In the genomic region with DNA sequence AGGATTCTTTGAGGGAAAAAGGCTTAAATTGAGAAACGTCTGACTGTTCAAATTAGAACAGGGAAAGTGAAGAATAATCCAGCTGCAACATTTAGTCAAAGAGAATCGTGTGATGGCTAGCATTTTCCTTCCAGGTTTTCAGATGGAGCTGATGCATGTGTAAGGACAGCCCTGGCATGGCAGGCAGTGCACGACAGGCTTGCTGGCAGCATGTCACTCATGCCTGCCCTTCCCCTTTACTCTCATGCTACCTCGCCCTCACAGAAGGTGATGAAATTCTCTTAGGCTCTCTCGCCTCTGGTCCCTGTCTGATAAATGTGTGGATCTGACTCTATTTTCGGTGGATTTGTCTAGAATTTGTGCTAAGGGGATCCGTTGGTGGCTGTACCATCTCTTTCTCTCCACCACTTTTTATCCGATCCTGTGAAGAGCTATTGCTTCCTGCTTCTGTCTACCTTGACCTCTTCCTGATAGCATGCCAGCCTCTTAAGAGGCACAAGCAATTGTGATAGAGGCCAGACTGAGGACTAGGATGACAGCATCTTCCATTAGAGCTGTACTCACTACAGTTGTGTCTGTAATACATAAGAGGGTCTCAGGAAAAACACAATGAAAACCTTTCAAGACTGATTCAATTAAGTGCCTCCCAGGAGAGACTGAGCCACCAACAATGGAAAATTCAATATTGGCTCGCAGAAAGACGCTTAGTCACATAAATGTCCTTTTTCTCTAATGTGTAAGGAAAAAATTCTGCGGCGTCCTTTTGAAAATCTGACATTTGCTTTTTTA, we compare ENCODE assay signal across 1 cellular context.
TF ChIP-seq lines count a peak whose summit lies in the region.

No MANE protein-coding gene starts in this region.

TF ChIP-seq in H1, 55 proteins besides CTCF, POLR2A, EP300 and RAD21:
- TF ChIP-seq, protein P1, sequence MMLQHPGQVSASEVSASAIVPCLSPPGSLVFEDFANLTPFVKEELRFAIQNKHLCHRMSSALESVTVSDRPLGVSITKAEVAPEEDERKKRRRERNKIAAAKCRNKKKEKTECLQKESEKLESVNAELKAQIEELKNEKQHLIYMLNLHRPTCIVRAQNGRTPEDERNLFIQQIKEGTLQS (IDR thresholded peaks at IDR 0.05; ENCODE audit: insufficient read depth, low read depth, low read length), result no peak
- TF ChIP-seq, protein P2, sequence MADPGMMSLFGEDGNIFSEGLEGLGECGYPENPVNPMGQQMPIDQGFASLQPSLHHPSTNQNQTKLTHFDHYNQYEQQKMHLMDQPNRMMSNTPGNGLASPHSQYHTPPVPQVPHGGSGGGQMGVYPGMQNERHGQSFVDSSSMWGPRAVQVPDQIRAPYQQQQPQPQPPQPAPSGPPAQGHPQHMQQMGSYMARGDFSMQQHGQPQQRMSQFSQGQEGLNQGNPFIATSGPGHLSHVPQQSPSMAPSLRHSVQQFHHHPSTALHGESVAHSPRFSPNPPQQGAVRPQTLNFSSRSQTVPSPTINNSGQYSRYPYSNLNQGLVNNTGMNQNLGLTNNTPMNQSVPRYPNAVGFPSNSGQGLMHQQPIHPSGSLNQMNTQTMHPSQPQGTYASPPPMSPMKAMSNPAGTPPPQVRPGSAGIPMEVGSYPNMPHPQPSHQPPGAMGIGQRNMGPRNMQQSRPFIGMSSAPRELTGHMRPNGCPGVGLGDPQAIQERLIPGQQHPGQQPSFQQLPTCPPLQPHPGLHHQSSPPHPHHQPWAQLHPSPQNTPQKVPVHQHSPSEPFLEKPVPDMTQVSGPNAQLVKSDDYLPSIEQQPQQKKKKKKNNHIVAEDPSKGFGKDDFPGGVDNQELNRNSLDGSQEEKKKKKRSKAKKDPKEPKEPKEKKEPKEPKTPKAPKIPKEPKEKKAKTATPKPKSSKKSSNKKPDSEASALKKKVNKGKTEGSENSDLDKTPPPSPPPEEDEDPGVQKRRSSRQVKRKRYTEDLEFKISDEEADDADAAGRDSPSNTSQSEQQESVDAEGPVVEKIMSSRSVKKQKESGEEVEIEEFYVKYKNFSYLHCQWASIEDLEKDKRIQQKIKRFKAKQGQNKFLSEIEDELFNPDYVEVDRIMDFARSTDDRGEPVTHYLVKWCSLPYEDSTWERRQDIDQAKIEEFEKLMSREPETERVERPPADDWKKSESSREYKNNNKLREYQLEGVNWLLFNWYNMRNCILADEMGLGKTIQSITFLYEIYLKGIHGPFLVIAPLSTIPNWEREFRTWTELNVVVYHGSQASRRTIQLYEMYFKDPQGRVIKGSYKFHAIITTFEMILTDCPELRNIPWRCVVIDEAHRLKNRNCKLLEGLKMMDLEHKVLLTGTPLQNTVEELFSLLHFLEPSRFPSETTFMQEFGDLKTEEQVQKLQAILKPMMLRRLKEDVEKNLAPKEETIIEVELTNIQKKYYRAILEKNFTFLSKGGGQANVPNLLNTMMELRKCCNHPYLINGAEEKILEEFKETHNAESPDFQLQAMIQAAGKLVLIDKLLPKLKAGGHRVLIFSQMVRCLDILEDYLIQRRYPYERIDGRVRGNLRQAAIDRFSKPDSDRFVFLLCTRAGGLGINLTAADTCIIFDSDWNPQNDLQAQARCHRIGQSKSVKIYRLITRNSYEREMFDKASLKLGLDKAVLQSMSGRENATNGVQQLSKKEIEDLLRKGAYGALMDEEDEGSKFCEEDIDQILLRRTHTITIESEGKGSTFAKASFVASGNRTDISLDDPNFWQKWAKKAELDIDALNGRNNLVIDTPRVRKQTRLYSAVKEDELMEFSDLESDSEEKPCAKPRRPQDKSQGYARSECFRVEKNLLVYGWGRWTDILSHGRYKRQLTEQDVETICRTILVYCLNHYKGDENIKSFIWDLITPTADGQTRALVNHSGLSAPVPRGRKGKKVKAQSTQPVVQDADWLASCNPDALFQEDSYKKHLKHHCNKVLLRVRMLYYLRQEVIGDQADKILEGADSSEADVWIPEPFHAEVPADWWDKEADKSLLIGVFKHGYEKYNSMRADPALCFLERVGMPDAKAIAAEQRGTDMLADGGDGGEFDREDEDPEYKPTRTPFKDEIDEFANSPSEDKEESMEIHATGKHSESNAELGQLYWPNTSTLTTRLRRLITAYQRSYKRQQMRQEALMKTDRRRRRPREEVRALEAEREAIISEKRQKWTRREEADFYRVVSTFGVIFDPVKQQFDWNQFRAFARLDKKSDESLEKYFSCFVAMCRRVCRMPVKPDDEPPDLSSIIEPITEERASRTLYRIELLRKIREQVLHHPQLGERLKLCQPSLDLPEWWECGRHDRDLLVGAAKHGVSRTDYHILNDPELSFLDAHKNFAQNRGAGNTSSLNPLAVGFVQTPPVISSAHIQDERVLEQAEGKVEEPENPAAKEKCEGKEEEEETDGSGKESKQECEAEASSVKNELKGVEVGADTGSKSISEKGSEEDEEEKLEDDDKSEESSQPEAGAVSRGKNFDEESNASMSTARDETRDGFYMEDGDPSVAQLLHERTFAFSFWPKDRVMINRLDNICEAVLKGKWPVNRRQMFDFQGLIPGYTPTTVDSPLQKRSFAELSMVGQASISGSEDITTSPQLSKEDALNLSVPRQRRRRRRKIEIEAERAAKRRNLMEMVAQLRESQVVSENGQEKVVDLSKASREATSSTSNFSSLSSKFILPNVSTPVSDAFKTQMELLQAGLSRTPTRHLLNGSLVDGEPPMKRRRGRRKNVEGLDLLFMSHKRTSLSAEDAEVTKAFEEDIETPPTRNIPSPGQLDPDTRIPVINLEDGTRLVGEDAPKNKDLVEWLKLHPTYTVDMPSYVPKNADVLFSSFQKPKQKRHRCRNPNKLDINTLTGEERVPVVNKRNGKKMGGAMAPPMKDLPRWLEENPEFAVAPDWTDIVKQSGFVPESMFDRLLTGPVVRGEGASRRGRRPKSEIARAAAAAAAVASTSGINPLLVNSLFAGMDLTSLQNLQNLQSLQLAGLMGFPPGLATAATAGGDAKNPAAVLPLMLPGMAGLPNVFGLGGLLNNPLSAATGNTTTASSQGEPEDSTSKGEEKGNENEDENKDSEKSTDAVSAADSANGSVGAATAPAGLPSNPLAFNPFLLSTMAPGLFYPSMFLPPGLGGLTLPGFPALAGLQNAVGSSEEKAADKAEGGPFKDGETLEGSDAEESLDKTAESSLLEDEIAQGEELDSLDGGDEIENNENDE (IDR thresholded peaks at IDR 0.05; ENCODE audit: insufficient replicate concordance, low read length), result no peak
- TF ChIP-seq SP4 (IDR thresholded peaks at IDR 0.05; ENCODE audit: low read length), result no peak
- TF ChIP-seq SP1 (IDR thresholded peaks at IDR 0.05; ENCODE audit: low read depth, low read length), result no peak
- TF ChIP-seq EGR1 (IDR thresholded peaks at IDR 0.05; ENCODE audit: borderline replicate concordance, low read depth, low read length), result no peak
- TF ChIP-seq RFX5 (IDR thresholded peaks at IDR 0.05; ENCODE audit: borderline replicate concordance, low read depth, low read length), result no peak
- no peak for TF ChIP-seq BRCA1 (IDR thresholded peaks at IDR 0.05; ENCODE audit: low read depth, low read length)
- TF ChIP-seq JUN (IDR thresholded peaks at IDR 0.05; ENCODE audit: low read depth, low read length), result no peak
- TF ChIP-seq SP2 (IDR thresholded peaks at IDR 0.05; ENCODE audit: low read length), result no peak
- TF ChIP-seq TEAD4 (IDR thresholded peaks at IDR 0.05; ENCODE audit: low read depth, low read length), result no peak
- TF ChIP-seq NANOG (IDR thresholded peaks at IDR 0.05; ENCODE audit: insufficient read depth, low read depth, low read length, poor library complexity, severe bottlenecking), result no peak
- TF ChIP-seq, protein P3, sequence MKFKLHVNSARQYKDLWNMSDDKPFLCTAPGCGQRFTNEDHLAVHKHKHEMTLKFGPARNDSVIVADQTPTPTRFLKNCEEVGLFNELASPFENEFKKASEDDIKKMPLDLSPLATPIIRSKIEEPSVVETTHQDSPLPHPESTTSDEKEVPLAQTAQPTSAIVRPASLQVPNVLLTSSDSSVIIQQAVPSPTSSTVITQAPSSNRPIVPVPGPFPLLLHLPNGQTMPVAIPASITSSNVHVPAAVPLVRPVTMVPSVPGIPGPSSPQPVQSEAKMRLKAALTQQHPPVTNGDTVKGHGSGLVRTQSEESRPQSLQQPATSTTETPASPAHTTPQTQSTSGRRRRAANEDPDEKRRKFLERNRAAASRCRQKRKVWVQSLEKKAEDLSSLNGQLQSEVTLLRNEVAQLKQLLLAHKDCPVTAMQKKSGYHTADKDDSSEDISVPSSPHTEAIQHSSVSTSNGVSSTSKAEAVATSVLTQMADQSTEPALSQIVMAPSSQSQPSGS (IDR thresholded peaks at IDR 0.05; ENCODE audit: low read length), result no peak
- no peak for TF ChIP-seq CHD2 (IDR thresholded peaks at IDR 0.05; ENCODE audit: low read length)
